In genomic region chr2:226699321-226699720, GRCh38 we compare ENCODE assay signal across 12 cellular contexts.
DNase-seq lines count a peak whose midpoint lies in the region; FAIRE-seq and TF ChIP-seq lines count a peak whose summit lies in the region.
"Had no signal": no experiment of that assay in that cellular context is flagged by ENCODE, and none has a peak within 500 bp of the region (broad histone marks: within the 10 kb centered on the region; RNA-seq: fewer than 3 reads in every experiment).

No MANE protein-coding gene starts in this region.

- 58% methylated on average over 2 of the region's 2 CpGs for WGBS in prostate gland

- no peak overlapping the region for H3K27ac ChIP-seq in prostate gland

- no peak overlapping the region for H3K4me3 Mint-ChIP-seq in activated naive CD4-positive, alpha-beta T cell treated with anti-CD3 and anti-CD28 coated beads, Interleukin-2, amount 10 ng/mL, durations not matched to agents 7 days and 5 days
- H3K4me3 Mint-ChIP-seq: activated CD4-positive, alpha-beta T cell treated with anti-CD3 and anti-CD28 coated beads, Interleukin-2, amount 10 ng/mL, durations not matched to agents 7 days and 5 days; CD4-positive, alpha-beta memory T cell had no signal

- DNase-seq in DMS 273 treated with DMSO at 0.1 percent for 48 hours (lab: John Stamatoyannopoulos, UW), result peak; percentile 44
- peak; percentile 73 for DNase-seq in RCC 7860 (ENCODE audit: low spot score)
- DNase-seq in fibroblast of villous mesenchyme (ENCODE audit: low read depth), result peak; percentile 48
- peak; percentile 22 for DNase-seq in prostate gland (ENCODE audit: low spot score)
- DNase-seq in DMS114 treated with DMSO at 0.1 percent for 48 hours (lab: John Stamatoyannopoulos, UW; ENCODE audit: unreplicated experiment), result no peak
- DNase-seq in activated naive CD4-positive, alpha-beta T cell treated with anti-CD3 and anti-CD28 coated beads, Interleukin-2, amount 10 ng/mL, durations not matched to agents 7 days and 5 days, result no peak
- no peak for DNase-seq in activated CD4-positive, alpha-beta T cell treated with anti-CD3 and anti-CD28 coated beads, Interleukin-2, amount 50 U/mL, for 1 hour
- no peak for DNase-seq in NCI-H1930 (lab: John Stamatoyannopoulos, UW)
- DNase-seq: activated CD4-positive, alpha-beta T cell treated with anti-CD3 and anti-CD28 coated beads, Interleukin-2, amount 10 ng/mL, durations not matched to agents 7 days and 5 days; CD4-positive, alpha-beta memory T cell; foreskin melanocyte; NCI-H1048 had no signal

- H3K9me3 Mint-ChIP-seq in activated naive CD4-positive, alpha-beta T cell treated with anti-CD3 and anti-CD28 coated beads, Interleukin-2, amount 10 ng/mL, durations not matched to agents 7 days and 5 days, result no peaks in the 10 kb centered on the region
- H3K9me3 Mint-ChIP-seq: CD4-positive, alpha-beta memory T cell had no signal

- no peak for TF ChIP-seq POLR2A in prostate gland (IDR thresholded peaks at IDR 0.05)

- H3K4me3 ChIP-seq in fibroblast of villous mesenchyme (ENCODE audit: low read depth, low read length), result no peak overlapping the region
- H3K4me3 ChIP-seq in prostate gland, result no peak overlapping the region

- no peaks in the 10 kb centered on the region for H3K36me3 Mint-ChIP-seq in activated naive CD4-positive, alpha-beta T cell treated with anti-CD3 and anti-CD28 coated beads, Interleukin-2, amount 10 ng/mL, durations not matched to agents 7 days and 5 days
- H3K36me3 Mint-ChIP-seq: CD4-positive, alpha-beta memory T cell had no signal

- no peaks in the 10 kb centered on the region for H3K27me3 ChIP-seq in prostate gland (replicated peaks; ENCODE audit: insufficient read depth)

- no peak for FAIRE-seq in RCC 7860 (lab: Jason Lieb, UNC)

- H3K9me3 ChIP-seq in prostate gland, result no peaks in the 10 kb centered on the region

- no peaks in the 10 kb centered on the region for H3K27me3 Mint-ChIP-seq in activated naive CD4-positive, alpha-beta T cell treated with anti-CD3 and anti-CD28 coated beads, Interleukin-2, amount 10 ng/mL, durations not matched to agents 7 days and 5 days

- CTCF ChIA-PET in activated naive CD4-positive, alpha-beta T cell treated with anti-CD3 and anti-CD28 coated beads, Interleukin-2, amount 10 ng/mL, durations not matched to agents 7 days and 5 days (lab: Charles Lee), result no interaction called here

- no peaks in the 10 kb centered on the region for H3K4me1 ChIP-seq in prostate gland (replicated peaks)

- intact Hi-C loops in prostate gland (cut with DNase I), result no loop called here

- H3K4me1 Mint-ChIP-seq in activated naive CD4-positive, alpha-beta T cell treated with anti-CD3 and anti-CD28 coated beads, Interleukin-2, amount 10 ng/mL, durations not matched to agents 7 days and 5 days, result no peaks in the 10 kb centered on the region
- H3K4me1 Mint-ChIP-seq: CD4-positive, alpha-beta memory T cell had no signal

- no peak for TF ChIP-seq CTCF in fibroblast of villous mesenchyme (IDR thresholded peaks at IDR 0.05; ENCODE audit: insufficient read depth, low read depth, low read length)
- TF ChIP-seq CTCF in prostate gland (IDR thresholded peaks at IDR 0.05), result no peak

- no peak overlapping the region for H3K27ac Mint-ChIP-seq in activated naive CD4-positive, alpha-beta T cell treated with anti-CD3 and anti-CD28 coated beads, Interleukin-2, amount 10 ng/mL, durations not matched to agents 7 days and 5 days
- H3K27ac Mint-ChIP-seq: activated CD4-positive, alpha-beta T cell treated with anti-CD3 and anti-CD28 coated beads, Interleukin-2, amount 10 ng/mL, durations not matched to agents 7 days and 5 days; CD4-positive, alpha-beta memory T cell had no signal

- no peaks in the 10 kb centered on the region for H3K36me3 ChIP-seq in prostate gland

Comparison
In these comparisons a context has a peak if more than half of its experiments do, and no peak if none do; other contexts are left out.
1. DNase-seq: peak in DMS 273 treated with DMSO at 0.1 percent for 48 hours (single experiment), RCC 7860 (single experiment), fibroblast of villous mesenchyme (single experiment) and prostate gland (single experiment); none in DMS114 treated with DMSO at 0.1 percent for 48 hours (single experiment), activated naive CD4-positive, alpha-beta T cell treated with anti-CD3 and anti-CD28 coated beads, Interleukin-2, amount 10 ng/mL, durations not matched to agents 7 days and 5 days (single experiment), activated CD4-positive, alpha-beta T cell treated with anti-CD3 and anti-CD28 coated beads, Interleukin-2, amount 50 U/mL, for 1 hour (single experiment) and NCI-H1930 (0 of 2).